1 cellular context compared by ENCODE assay signal in the genomic region with DNA sequence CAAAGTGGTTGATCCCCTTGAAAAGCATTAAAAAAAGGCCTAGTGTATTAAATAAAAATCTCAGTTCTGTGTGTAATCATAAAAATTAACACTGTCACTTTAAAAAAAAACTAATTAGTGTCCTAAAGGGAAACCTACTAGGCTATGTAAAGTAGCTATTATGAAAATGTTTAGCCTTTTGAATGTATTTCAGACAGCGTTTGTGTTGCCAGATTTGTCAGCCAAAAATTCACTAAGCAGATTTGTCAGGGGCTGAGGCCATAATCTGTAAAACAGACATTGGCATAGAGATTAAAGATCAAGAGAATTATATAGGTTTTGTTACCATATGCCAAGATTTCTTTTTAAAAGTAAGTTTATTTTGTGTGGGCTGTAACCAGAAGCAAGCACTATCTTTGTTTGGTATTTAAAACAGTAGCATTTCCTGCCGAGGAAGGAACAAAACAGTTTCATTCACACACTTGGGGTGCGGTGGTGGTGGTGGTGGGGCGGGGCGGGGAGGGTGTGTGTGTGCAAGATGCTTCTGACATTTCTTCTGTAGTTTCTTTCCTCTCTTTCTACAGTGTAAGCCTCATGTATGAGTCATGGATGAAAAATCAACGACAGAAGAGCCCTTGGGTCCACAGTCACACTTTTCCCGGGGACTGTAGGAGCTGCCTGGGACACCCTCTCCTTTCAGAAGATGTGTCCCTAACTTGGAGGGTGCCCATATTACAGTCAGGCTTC.
TF ChIP-seq lines count a peak whose summit lies in the region.

No MANE protein-coding gene starts in this region.

TF ChIP-seq in HepG2, 621 proteins besides CTCF, POLR2A, EP300 and RAD21 (continued from another document):
- no peak for TF ChIP-seq HMGXB3 (CRISPR knock-in tag; IDR thresholded peaks at IDR 0.05; ENCODE audit: borderline replicate concordance)
- TF ChIP-seq ZBTB44 (CRISPR knock-in tag; IDR thresholded peaks at IDR 0.05): no peak
- TF ChIP-seq ZNF354B (CRISPR knock-in tag; IDR thresholded peaks at IDR 0.05): no peak
- no peak for TF ChIP-seq ZNF281 (CRISPR knock-in tag; IDR thresholded peaks at IDR 0.05; ENCODE audit: borderline replicate concordance)
- TF ChIP-seq, protein P1, sequence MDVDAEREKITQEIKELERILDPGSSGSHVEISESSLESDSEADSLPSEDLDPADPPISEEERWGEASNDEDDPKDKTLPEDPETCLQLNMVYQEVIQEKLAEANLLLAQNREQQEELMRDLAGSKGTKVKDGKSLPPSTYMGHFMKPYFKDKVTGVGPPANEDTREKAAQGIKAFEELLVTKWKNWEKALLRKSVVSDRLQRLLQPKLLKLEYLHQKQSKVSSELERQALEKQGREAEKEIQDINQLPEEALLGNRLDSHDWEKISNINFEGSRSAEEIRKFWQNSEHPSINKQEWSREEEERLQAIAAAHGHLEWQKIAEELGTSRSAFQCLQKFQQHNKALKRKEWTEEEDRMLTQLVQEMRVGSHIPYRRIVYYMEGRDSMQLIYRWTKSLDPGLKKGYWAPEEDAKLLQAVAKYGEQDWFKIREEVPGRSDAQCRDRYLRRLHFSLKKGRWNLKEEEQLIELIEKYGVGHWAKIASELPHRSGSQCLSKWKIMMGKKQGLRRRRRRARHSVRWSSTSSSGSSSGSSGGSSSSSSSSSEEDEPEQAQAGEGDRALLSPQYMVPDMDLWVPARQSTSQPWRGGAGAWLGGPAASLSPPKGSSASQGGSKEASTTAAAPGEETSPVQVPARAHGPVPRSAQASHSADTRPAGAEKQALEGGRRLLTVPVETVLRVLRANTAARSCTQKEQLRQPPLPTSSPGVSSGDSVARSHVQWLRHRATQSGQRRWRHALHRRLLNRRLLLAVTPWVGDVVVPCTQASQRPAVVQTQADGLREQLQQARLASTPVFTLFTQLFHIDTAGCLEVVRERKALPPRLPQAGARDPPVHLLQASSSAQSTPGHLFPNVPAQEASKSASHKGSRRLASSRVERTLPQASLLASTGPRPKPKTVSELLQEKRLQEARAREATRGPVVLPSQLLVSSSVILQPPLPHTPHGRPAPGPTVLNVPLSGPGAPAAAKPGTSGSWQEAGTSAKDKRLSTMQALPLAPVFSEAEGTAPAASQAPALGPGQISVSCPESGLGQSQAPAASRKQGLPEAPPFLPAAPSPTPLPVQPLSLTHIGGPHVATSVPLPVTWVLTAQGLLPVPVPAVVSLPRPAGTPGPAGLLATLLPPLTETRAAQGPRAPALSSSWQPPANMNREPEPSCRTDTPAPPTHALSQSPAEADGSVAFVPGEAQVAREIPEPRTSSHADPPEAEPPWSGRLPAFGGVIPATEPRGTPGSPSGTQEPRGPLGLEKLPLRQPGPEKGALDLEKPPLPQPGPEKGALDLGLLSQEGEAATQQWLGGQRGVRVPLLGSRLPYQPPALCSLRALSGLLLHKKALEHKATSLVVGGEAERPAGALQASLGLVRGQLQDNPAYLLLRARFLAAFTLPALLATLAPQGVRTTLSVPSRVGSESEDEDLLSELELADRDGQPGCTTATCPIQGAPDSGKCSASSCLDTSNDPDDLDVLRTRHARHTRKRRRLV (CRISPR knock-in tag; IDR thresholded peaks at IDR 0.05): no peak
- no peak for TF ChIP-seq SMAD1 (CRISPR knock-in tag; IDR thresholded peaks at IDR 0.05; ENCODE audit: borderline replicate concordance, low read depth)
- no peak for TF ChIP-seq KDM3A (CRISPR knock-in tag; IDR thresholded peaks at IDR 0.05; ENCODE audit: low read depth)
- TF ChIP-seq SCMH1 (CRISPR knock-in tag; IDR thresholded peaks at IDR 0.05; ENCODE audit: borderline replicate concordance): no peak
- TF ChIP-seq, protein P2, sequence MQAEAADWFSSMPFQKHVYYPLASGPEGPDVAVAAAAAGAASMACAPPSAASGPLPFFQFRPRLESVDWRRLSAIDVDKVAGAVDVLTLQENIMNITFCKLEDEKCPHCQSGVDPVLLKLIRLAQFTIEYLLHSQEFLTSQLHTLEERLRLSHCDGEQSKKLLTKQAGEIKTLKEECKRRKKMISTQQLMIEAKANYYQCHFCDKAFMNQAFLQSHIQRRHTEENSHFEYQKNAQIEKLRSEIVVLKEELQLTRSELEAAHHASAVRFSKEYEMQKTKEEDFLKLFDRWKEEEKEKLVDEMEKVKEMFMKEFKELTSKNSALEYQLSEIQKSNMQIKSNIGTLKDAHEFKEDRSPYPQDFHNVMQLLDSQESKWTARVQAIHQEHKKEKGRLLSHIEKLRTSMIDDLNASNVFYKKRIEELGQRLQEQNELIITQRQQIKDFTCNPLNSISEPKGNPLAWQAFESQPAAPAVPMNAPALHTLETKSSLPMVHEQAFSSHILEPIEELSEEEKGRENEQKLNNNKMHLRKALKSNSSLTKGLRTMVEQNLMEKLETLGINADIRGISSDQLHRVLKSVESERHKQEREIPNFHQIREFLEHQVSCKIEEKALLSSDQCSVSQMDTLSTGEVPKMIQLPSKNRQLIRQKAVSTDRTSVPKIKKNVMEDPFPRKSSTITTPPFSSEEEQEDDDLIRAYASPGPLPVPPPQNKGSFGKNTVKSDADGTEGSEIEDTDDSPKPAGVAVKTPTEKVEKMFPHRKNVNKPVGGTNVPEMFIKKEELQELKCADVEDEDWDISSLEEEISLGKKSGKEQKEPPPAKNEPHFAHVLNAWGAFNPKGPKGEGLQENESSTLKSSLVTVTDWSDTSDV (CRISPR knock-in tag; IDR thresholded peaks at IDR 0.05): no peak
- TF ChIP-seq, protein P3, sequence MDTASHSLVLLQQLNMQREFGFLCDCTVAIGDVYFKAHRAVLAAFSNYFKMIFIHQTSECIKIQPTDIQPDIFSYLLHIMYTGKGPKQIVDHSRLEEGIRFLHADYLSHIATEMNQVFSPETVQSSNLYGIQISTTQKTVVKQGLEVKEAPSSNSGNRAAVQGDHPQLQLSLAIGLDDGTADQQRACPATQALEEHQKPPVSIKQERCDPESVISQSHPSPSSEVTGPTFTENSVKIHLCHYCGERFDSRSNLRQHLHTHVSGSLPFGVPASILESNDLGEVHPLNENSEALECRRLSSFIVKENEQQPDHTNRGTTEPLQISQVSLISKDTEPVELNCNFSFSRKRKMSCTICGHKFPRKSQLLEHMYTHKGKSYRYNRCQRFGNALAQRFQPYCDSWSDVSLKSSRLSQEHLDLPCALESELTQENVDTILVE (CRISPR knock-in tag; IDR thresholded peaks at IDR 0.05): no peak
- TF ChIP-seq ZNF589 (CRISPR knock-in tag; conservative IDR thresholded peaks at IDR 0.05): no peak
- no peak for TF ChIP-seq FOXJ3 (CRISPR knock-in tag; IDR thresholded peaks at IDR 0.05; ENCODE audit: borderline replicate concordance)
- no peak for TF ChIP-seq ZNF510 (CRISPR knock-in tag; IDR thresholded peaks at IDR 0.05; ENCODE audit: low read depth)
- TF ChIP-seq HNF4G (IDR thresholded peaks at IDR 0.05; ENCODE audit: borderline replicate concordance, low read depth, low read length): no peak
- TF ChIP-seq HNF4G (CRISPR knock-in tag; IDR thresholded peaks at IDR 0.05; ENCODE audit: borderline replicate concordance, low read depth): no peak
- TF ChIP-seq ZBTB8A (CRISPR knock-in tag; IDR thresholded peaks at IDR 0.05; ENCODE audit: borderline replicate concordance, low read depth): no peak
- TF ChIP-seq FOXP4 (CRISPR knock-in tag; IDR thresholded peaks at IDR 0.05): no peak
- TF ChIP-seq SMARCC2 (IDR thresholded peaks at IDR 0.05): no peak
- TF ChIP-seq NPAS2 (CRISPR knock-in tag; IDR thresholded peaks at IDR 0.05; ENCODE audit: borderline replicate concordance): no peak
TF ChIP-seq in HepG2: peak in this region for 0.
